In the genomic region with DNA sequence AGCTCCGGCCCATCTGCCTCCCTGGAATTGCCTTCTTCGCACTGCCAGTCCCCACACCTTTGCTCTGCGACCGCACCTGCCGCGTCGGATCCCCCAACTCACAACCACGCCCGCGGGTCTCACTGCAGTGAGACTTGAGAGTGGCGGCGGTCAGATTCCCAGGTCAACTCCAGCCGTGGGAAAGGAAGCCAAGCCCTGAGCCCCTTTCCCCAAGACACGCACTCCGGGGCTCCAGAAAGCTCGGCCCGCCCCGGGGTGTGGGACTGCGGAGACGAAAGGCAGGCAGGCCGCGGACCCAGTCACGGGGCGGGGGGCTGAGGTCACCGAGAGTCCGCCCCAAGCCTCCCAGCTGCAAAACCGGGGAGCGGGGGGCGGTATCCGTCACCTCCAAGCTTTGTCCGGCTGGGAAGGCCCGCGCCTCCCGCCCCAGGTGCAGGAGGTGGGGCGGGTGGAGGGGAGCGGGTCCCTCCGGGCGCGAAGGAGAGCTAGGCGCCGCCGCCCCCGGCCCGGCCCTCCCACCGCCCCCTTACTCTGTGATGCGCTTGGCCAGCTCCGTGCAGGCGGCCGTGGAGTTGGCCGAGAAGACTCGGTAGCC, we compare ENCODE assay signal across 8 cellular contexts. TPM values are rescaled to one million over a fixed set of nuclear protein-coding genes. Genes with fewer than 3 reads are reported as not detected.
DNase-seq lines count a peak whose midpoint lies in the region; ATAC-seq and TF ChIP-seq lines count a peak whose summit lies in the region.

No MANE protein-coding gene starts in this region.

- peak overlapping the region; percentile 96 for H3K4me3 Mint-ChIP-seq in activated naive CD8-positive, alpha-beta T cell treated with anti-CD3 and anti-CD28 coated beads, Interleukin-2, amount 10 ng/mL, durations not matched to agents 7 days and 5 days

- H3K4me1 Mint-ChIP-seq in activated naive CD8-positive, alpha-beta T cell treated with anti-CD3 and anti-CD28 coated beads, Interleukin-2, amount 10 ng/mL, durations not matched to agents 7 days and 5 days, result peaks cover 17% of the 10 kb centered on the region

- POLR2A ChIA-PET in activated naive CD8-positive, alpha-beta T cell treated with anti-CD3 and anti-CD28 coated beads, Interleukin-2, amount 10 ng/mL, durations not matched to agents 7 days and 5 days (lab: Charles Lee), result interaction anchor here (0.5 to 3.7 kb wide), 14 partner anchors 9 to 573 kb away, joined by 3 to 63 read pairs (median 4); a partner anchor contains a TSS

- peak overlapping the region; percentile 99 for H3K4me2 ChIP-seq in KMS-11

- H3K36me3 ChIP-seq in KMS-11 (ENCODE audit: insufficient read depth), result no peaks in the 10 kb centered on the region

- DNase-seq in activated naive CD8-positive, alpha-beta T cell treated with anti-CD3 and anti-CD28 coated beads, Interleukin-2, amount 10 ng/mL, durations not matched to agents 7 days and 5 days, result no peak
- DNase-seq in hepatic stellate cell (ENCODE audit: low spot score) (peak; percentile 58), skeletal muscle cell (ENCODE audit: low read depth) (no peak), H4 (ENCODE audit: low spot score) (no peak), NCI-H446 (lab: John Stamatoyannopoulos, UW) (no peak)

- TF ChIP-seq CTCF in KMS-11 (conservative IDR thresholded peaks at IDR 0.05; ENCODE audit: low read depth, low read length), result no peak

- H2AFZ ChIP-seq in KMS-11 (ENCODE audit: low read depth), result peak overlapping the region; percentile 95

- no peaks in the 10 kb centered on the region for H3K27me3 ChIP-seq in KMS-11 (ENCODE audit: insufficient read depth, low read depth)

- no peaks in the 10 kb centered on the region for H3K9me3 Mint-ChIP-seq in activated naive CD8-positive, alpha-beta T cell treated with anti-CD3 and anti-CD28 coated beads, Interleukin-2, amount 10 ng/mL, durations not matched to agents 7 days and 5 days

- peaks cover 9% of the 10 kb centered on the region for H3K79me2 ChIP-seq in KMS-11 (ENCODE audit: insufficient read depth, low read depth)

- ATAC-seq in GM21528 (IDR thresholded peaks at IDR 0.05; ENCODE audit: low FRiP score, unreplicated experiment), result peak; percentile 28
- peak; percentile 4 for ATAC-seq in activated naive CD8-positive, alpha-beta T cell treated with anti-CD3 and anti-CD28 coated beads, Interleukin-2, amount 10 ng/mL, durations not matched to agents 7 days and 5 days (ENCODE audit: low read depth)

- no peaks in the 10 kb centered on the region for H4K20me1 ChIP-seq in KMS-11 (ENCODE audit: insufficient read depth)

- H3K9ac ChIP-seq in KMS-11, result peak overlapping the region; percentile 71

- peaks cover 5% of the 10 kb centered on the region for H3K36me3 Mint-ChIP-seq in activated naive CD8-positive, alpha-beta T cell treated with anti-CD3 and anti-CD28 coated beads, Interleukin-2, amount 10 ng/mL, durations not matched to agents 7 days and 5 days

- peak overlapping the region; percentile 99 for H3K27ac Mint-ChIP-seq in activated naive CD8-positive, alpha-beta T cell treated with anti-CD3 and anti-CD28 coated beads, Interleukin-2, amount 10 ng/mL, durations not matched to agents 7 days and 5 days

- H3K4me3 ChIP-seq in GM08714 (ENCODE audit: low read length), result peak overlapping the region; percentile 67
- no peak overlapping the region for H3K4me3 ChIP-seq in KMS-11 (IDR thresholded peaks at IDR 0.05; ENCODE audit: insufficient read depth, low read depth, low read length)
- peak overlapping the region; percentile 83 for H3K4me3 ChIP-seq in skeletal muscle cell (ENCODE audit: low read depth, low read length)

- peaks cover 21% of the 10 kb centered on the region for H3K4me1 ChIP-seq in KMS-11 (ENCODE audit: low read depth, poor library complexity, severe bottlenecking)

- H3K27me3 Mint-ChIP-seq in activated naive CD8-positive, alpha-beta T cell treated with anti-CD3 and anti-CD28 coated beads, Interleukin-2, amount 10 ng/mL, durations not matched to agents 7 days and 5 days, result peaks cover 5% of the 10 kb centered on the region

- H3K27ac ChIP-seq in KMS-11, result peak overlapping the region; percentile 82

RNA-seq across cellular contexts. Expression of a gene that starts 0.6 kb away (rescaled TPM):
- total RNA-seq in activated naive CD8-positive, alpha-beta T cell treated with anti-CD3 and anti-CD28 coated beads, Interleukin-2, amount 10 ng/mL, durations not matched to agents 7 days and 5 days, result 10 to 100 TPM; 61.6 to 66.1 TPM
- 48.1 and 49.7 TPM in 2 replicates for total RNA-seq in H4 (2014; rRNA removed; shearing (Covaris generic))

RNA-seq across cellular contexts. Expression of a gene that starts 31.3 kb away (rescaled TPM):
- 1 to 10 TPM; 3.4 to 3.9 TPM for total RNA-seq in activated naive CD8-positive, alpha-beta T cell treated with anti-CD3 and anti-CD28 coated beads, Interleukin-2, amount 10 ng/mL, durations not matched to agents 7 days and 5 days
- total RNA-seq in H4 (2014; rRNA removed; shearing (Covaris generic)), result 7.8 and 9.2 TPM in 2 replicates

RNA-seq across cellular contexts. Expression of a gene that starts 45.0 kb away (rescaled TPM):
- 1 to 10 TPM; 3.7 to 4.7 TPM for total RNA-seq in activated naive CD8-positive, alpha-beta T cell treated with anti-CD3 and anti-CD28 coated beads, Interleukin-2, amount 10 ng/mL, durations not matched to agents 7 days and 5 days
- total RNA-seq in H4 (2014; rRNA removed; shearing (Covaris generic)), result 2.3 and 2.4 TPM in 2 replicates
